In the genomic region with DNA sequence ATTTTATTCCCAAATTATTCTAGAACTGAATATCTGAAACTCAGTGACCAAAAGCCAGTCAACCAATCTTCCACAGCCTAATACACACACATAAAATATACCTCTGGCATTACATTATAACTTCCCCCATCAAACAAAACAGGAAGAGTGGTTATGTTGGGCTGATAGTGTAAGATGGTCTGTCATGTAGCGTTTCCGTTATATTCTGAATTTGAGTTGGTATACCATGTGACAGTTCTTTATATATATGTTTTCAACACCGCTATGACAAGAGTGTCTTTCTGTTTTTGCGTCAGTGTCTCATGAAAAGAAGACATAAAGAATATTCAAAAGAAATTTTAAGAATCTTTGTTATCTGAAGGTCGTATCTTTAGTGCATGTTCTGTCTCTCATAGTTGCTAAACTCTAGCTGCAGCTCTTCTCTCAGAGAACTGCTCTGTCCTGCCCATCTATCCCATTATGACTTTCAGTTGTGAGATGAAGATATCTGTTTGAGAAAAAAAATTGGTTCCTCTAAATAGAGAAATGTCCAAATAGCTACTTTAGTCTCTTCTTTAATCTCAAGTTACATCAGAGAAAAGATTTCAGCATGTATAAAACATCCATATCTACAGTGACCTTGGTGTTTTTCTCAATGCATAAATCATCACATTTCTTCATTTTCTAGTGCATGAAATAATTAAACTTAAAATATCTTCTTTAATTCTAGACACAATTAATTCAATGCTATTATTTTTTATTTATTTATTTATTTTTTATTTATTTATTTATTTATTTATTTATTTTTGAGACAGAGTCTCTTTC, we compare ENCODE assay signal across 9 cellular contexts. TPM values are rescaled to one million over a fixed set of nuclear protein-coding genes. Genes with fewer than 3 reads are reported as not detected.
DNase-seq lines count a peak whose midpoint lies in the region; ATAC-seq and TF ChIP-seq lines count a peak whose summit lies in the region.
"Had no signal": no experiment of that assay in that cellular context is flagged by ENCODE, and none has a peak within 500 bp of the region (broad histone marks: within the 10 kb centered on the region; RNA-seq: fewer than 3 reads in every experiment).

No MANE protein-coding gene starts in this region.

- peaks cover 46% of the 10 kb centered on the region for H3K4me1 ChIP-seq in CD4-positive, alpha-beta memory T cell (ENCODE audit: insufficient read depth, low read length)

- peak overlapping the region in 1 of 2 donors; percentile 40 for H3K4me3 ChIP-seq in CD4-positive, alpha-beta memory T cell (ENCODE audit: low read length in 2 of 2)
- H3K4me3 ChIP-seq in brain microvascular endothelial cell (ENCODE audit: low read depth, low read length): no peak overlapping the region

- peak; percentile 41 to 84 (median 76) for DNase-seq in CD4-positive, alpha-beta memory T cell
- no peak for DNase-seq in activated naive CD8-positive, alpha-beta T cell treated with anti-CD3 and anti-CD28 coated beads, Interleukin-2, amount 10 ng/mL, durations not matched to agents 7 days and 5 days
- DNase-seq in kidney glomerular epithelial cell (lab: John Stamatoyannopoulos, UW) (no peak), brain microvascular endothelial cell (no peak), chondrocyte (ENCODE audit: low spot score) (no peak)
- DNase-seq in activated CD4-positive, CD25-positive, alpha-beta regulatory T cell treated with anti-CD3 and anti-CD28 coated beads, Interleukin-2, amount 50 U/mL, for 72 hours: no peak

- TF ChIP-seq CTCF in brain microvascular endothelial cell (IDR thresholded peaks at IDR 0.05; ENCODE audit: low read depth, low read length, missing control alignments): no peak
- no peak for TF ChIP-seq CTCF in chondrocyte (IDR thresholded peaks at IDR 0.05)

- peak overlapping the region; percentile 20 for H3K27ac ChIP-seq in CD4-positive, alpha-beta memory T cell (ENCODE audit: low read depth, low read length)
- no peak overlapping the region for H3K27ac ChIP-seq in brain microvascular endothelial cell

- H3K27me3 ChIP-seq in CD4-positive, alpha-beta memory T cell (ENCODE audit: insufficient read depth, low read length): no peaks in the 10 kb centered on the region
- no peaks in the 10 kb centered on the region for H3K27me3 ChIP-seq in brain microvascular endothelial cell (replicated peaks)

- H3K9me3 ChIP-seq in CD4-positive, alpha-beta memory T cell (ENCODE audit: control insufficient read depth in 1 of 2, low read length in 2 of 2): no peaks in the 10 kb centered on the region

- intact Hi-C loops in CD4-positive, alpha-beta memory T cell (cut with micrococcal nuclease): loop anchor here (1.0 to 10.0 kb wide), 3 partner anchors 14 to 60 kb away; no protein-coding TSS in a partner anchor

- peaks cover 0 to 6% of the 10 kb centered on the region in 2 donors for H3K36me3 Mint-ChIP-seq in CD4-positive, alpha-beta memory T cell
- H3K36me3 Mint-ChIP-seq in activated naive CD8-positive, alpha-beta T cell treated with anti-CD3 and anti-CD28 coated beads, Interleukin-2, amount 10 ng/mL, durations not matched to agents 7 days and 5 days: peaks cover 16% of the 10 kb centered on the region
- no peaks in the 10 kb centered on the region for H3K36me3 Mint-ChIP-seq in chondrocyte (ENCODE audit: low read depth)

- CTCF ChIA-PET in CD4-positive, alpha-beta memory T cell (lab: Charles Lee; ENCODE audit: partially characterized antibody): interaction anchor here (0.7 to 1.8 kb wide), 6 partner anchors 12 to 157 kb away, joined by 3 to 5 read pairs (median 3); no protein-coding TSS in a partner anchor

- H3K9me3 Mint-ChIP-seq in CD4-positive, alpha-beta memory T cell: peaks cover 0 to 2% (median 0%) of the 10 kb centered on the region in 8 donors
- peaks cover 2% of the 10 kb centered on the region for H3K9me3 Mint-ChIP-seq in activated naive CD8-positive, alpha-beta T cell treated with anti-CD3 and anti-CD28 coated beads, Interleukin-2, amount 10 ng/mL, durations not matched to agents 7 days and 5 days
- no peaks in the 10 kb centered on the region for H3K9me3 Mint-ChIP-seq in chondrocyte (ENCODE audit: low read depth)

- H3K27me3 Mint-ChIP-seq in CD4-positive, alpha-beta memory T cell: no peaks in the 10 kb centered on the region
- H3K27me3 Mint-ChIP-seq in activated naive CD8-positive, alpha-beta T cell treated with anti-CD3 and anti-CD28 coated beads, Interleukin-2, amount 10 ng/mL, durations not matched to agents 7 days and 5 days: no peaks in the 10 kb centered on the region
- no peaks in the 10 kb centered on the region for H3K27me3 Mint-ChIP-seq in chondrocyte (ENCODE audit: low read depth)

- ATAC-seq in GM19372 (IDR thresholded peaks at IDR 0.05; ENCODE audit: low read depth, unreplicated experiment) (peak; percentile 47), HG03354 (IDR thresholded peaks at IDR 0.05; ENCODE audit: poor library complexity, severe bottlenecking, unreplicated experiment) (peak; percentile 77)
- peak; percentile 97 for ATAC-seq in activated naive CD8-positive, alpha-beta T cell treated with anti-CD3 and anti-CD28 coated beads, Interleukin-2, amount 10 ng/mL, durations not matched to agents 7 days and 5 days (ENCODE audit: low read depth)

- no peaks in the 10 kb centered on the region for H3K36me3 ChIP-seq in CD4-positive, alpha-beta memory T cell (ENCODE audit: insufficient read depth, low read length)
- H3K36me3 ChIP-seq in brain microvascular endothelial cell (replicated peaks): no peaks in the 10 kb centered on the region

- H3K27ac Mint-ChIP-seq in CD4-positive, alpha-beta memory T cell: peak overlapping the region; percentile 76 to 94 (median 89)
- peak overlapping the region; percentile 96 for H3K27ac Mint-ChIP-seq in activated naive CD8-positive, alpha-beta T cell treated with anti-CD3 and anti-CD28 coated beads, Interleukin-2, amount 10 ng/mL, durations not matched to agents 7 days and 5 days
- no peak overlapping the region for H3K27ac Mint-ChIP-seq in chondrocyte (ENCODE audit: unreplicated experiment)

- POLR2A ChIA-PET in CD4-positive, alpha-beta memory T cell (lab: Charles Lee; ENCODE audit: partially characterized antibody): interaction anchor here (0.7 to 4.0 kb wide), 10 partner anchors 8 to 120 kb away, joined by 3 to 44 read pairs (median 4); partner anchors contain the start of genes ACYP2 and PSME4
- POLR2A ChIA-PET in activated naive CD8-positive, alpha-beta T cell treated with anti-CD3 and anti-CD28 coated beads, Interleukin-2, amount 10 ng/mL, durations not matched to agents 7 days and 5 days (lab: Charles Lee): interaction anchor here (0.7 to 3.3 kb wide), 4 partner anchors 13 to 589 kb away, joined by 3 to 40 read pairs (median 4); partner anchors contain the start of gene PSME4

- peak overlapping the region; percentile 67 to 85 (median 72) for H3K4me3 Mint-ChIP-seq in CD4-positive, alpha-beta memory T cell
- peak overlapping the region; percentile 71 for H3K4me3 Mint-ChIP-seq in activated naive CD8-positive, alpha-beta T cell treated with anti-CD3 and anti-CD28 coated beads, Interleukin-2, amount 10 ng/mL, durations not matched to agents 7 days and 5 days
- H3K4me3 Mint-ChIP-seq in chondrocyte (ENCODE audit: unreplicated experiment): no peak overlapping the region
- H3K4me3 Mint-ChIP-seq: neural crest cell had no signal

- peaks cover 17 to 34% (median 25%) of the 10 kb centered on the region in 4 donors for H3K4me1 Mint-ChIP-seq in CD4-positive, alpha-beta memory T cell
- peaks cover 19% of the 10 kb centered on the region for H3K4me1 Mint-ChIP-seq in activated naive CD8-positive, alpha-beta T cell treated with anti-CD3 and anti-CD28 coated beads, Interleukin-2, amount 10 ng/mL, durations not matched to agents 7 days and 5 days
- no peaks in the 10 kb centered on the region for H3K4me1 Mint-ChIP-seq in chondrocyte (ENCODE audit: low read depth)
- H3K4me1 Mint-ChIP-seq: neural crest cell had no signal

- in situ Hi-C loops in brain microvascular endothelial cell (cut with HindIII; ENCODE audit: low pct_ligation_motif_present, low sequenced_read_pairs): no loop called here

RNA-seq across cellular contexts. Expression of gene PSME4, which starts 24.1 kb away (rescaled TPM):
- total RNA-seq in CD4-positive, alpha-beta memory T cell: 10 to 100 TPM; 41.7 to 49.9 TPM
- 1 to 10 TPM; 2.3 to 8.3 TPM for polyA plus RNA-seq in CD4-positive, alpha-beta memory T cell
- 10 to 100 TPM; 52.6 to 54.2 TPM for total RNA-seq in activated naive CD8-positive, alpha-beta T cell treated with anti-CD3 and anti-CD28 coated beads, Interleukin-2, amount 10 ng/mL, durations not matched to agents 7 days and 5 days
- total RNA-seq in chondrocyte: 42.0 to 54.1 TPM (median 45.3 TPM) in 3 replicates

Comparison
In these comparisons a context has a peak if more than half of its experiments do, and no peak if none do; other contexts are left out.
1. DNase-seq: peak in CD4-positive, alpha-beta memory T cell (5 of 5); none in activated naive CD8-positive, alpha-beta T cell treated with anti-CD3 and anti-CD28 coated beads, Interleukin-2, amount 10 ng/mL, durations not matched to agents 7 days and 5 days (single experiment), kidney glomerular epithelial cell (single experiment), brain microvascular endothelial cell (single experiment), chondrocyte (single experiment) and activated CD4-positive, CD25-positive, alpha-beta regulatory T cell treated with anti-CD3 and anti-CD28 coated beads, Interleukin-2, amount 50 U/mL, for 72 hours (single experiment).
2. ATAC-seq: peak in every context shown above with its lines; median percentile 97 in activated naive CD8-positive, alpha-beta T cell treated with anti-CD3 and anti-CD28 coated beads, Interleukin-2, amount 10 ng/mL, durations not matched to agents 7 days and 5 days; 77 in HG03354; 47 in GM19372.